In genomic region chr9:112112941-112113399, GRCh38 we compare ENCODE assay signal across 8 cellular contexts.
DNase-seq lines count a peak whose midpoint lies in the region; ATAC-seq and TF ChIP-seq lines count a peak whose summit lies in the region.

No MANE protein-coding gene starts in this region.

- DNase-seq in NCI-H1092 (lab: John Stamatoyannopoulos, UW) = peak; percentile 6
- no peak for DNase-seq in NCI-H1092 treated with DMSO at 0.1 percent for 48 hours (lab: John Stamatoyannopoulos, UW)
- DNase-seq in activated effector memory CD4-positive, alpha-beta T cell treated with anti-CD3 and anti-CD28 coated beads, Interleukin-2, amount 50 U/mL, for 16 hours = peak; percentile 63
- peak; percentile 71 for DNase-seq in left kidney (ENCODE audit: low read depth, low spot score)
- DNase-seq in OCI-M1 (lab: John Stamatoyannopoulos, UW) = no peak
- DNase-seq in NOMO-1 (lab: John Stamatoyannopoulos, UW; ENCODE audit: unreplicated experiment in 2 of 2) = no peak

- TF ChIP-seq CTCF in LNCAP (IDR thresholded peaks at IDR 0.05) = peak; percentile 67

- ATAC-seq in HG03135 (IDR thresholded peaks at IDR 0.05; ENCODE audit: unreplicated experiment) = no peak

Comparison
In these comparisons a context has a peak if more than half of its experiments do, and no peak if none do; other contexts are left out.
1. DNase-seq: peak in NCI-H1092 (single experiment), activated effector memory CD4-positive, alpha-beta T cell treated with anti-CD3 and anti-CD28 coated beads, Interleukin-2, amount 50 U/mL, for 16 hours (single experiment) and left kidney (single experiment); none in NCI-H1092 treated with DMSO at 0.1 percent for 48 hours (single experiment), OCI-M1 (single experiment) and NOMO-1 (0 of 2).